ENCODE assay signal across 26 cellular contexts in the genomic region with DNA sequence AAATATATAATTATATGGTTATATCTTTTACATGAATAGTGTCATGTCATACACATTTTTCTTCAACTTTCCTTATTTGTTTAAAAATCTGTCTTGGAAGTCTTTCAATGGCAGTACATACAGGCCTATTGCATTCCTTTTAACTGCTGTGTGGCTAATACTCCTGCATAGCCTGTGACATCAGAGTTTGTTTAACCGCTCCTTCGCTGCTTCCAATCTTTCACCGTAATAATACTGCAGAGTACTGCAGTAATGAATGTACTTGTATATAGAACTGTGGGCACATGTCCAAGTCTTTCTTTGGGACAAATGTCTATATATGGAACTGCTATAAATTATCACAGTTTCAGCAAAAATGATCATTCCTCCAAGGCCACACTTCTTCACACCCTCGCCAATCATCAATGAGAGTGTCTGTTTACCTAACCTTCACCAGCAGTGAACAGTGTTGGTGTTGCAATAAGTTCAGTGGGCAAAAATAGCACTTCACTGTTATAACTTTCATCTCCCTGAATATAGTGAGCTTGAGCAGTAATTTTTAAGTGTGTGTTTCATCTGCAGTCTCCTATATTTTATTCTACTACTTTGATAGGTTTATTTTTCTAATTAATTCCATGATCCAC.
"Had no signal": no experiment of that assay in that cellular context is flagged by ENCODE, and none has a peak within 500 bp of the region (broad histone marks: within the 10 kb centered on the region; RNA-seq: fewer than 3 reads in every experiment).

No MANE protein-coding gene starts in this region.

- H3K27me3 Mint-ChIP-seq: type B pancreatic cell had no signal

- DNase-seq: activated CD4-positive, alpha-beta T cell treated with anti-CD3 and anti-CD28 coated beads, Interleukin-2, amount 50 U/mL, for 4 hours; activated CD8-positive, alpha-beta memory T cell treated with anti-CD3 and anti-CD28 coated beads, Interleukin-2, amount 50 U/mL, for 48 hours; activated naive CD4-positive, alpha-beta T cell treated with Interleukin-2 at 50 U/mL for 16 hours; activated naive CD8-positive, alpha-beta T cell treated with anti-CD3 and anti-CD28 coated beads for 36 hours; activated T-cell treated with anti-CD3 and anti-CD28 coated beads, Interleukin-2, amount 50 U/mL, for 4 hours; colonic mucosa; esophagus squamous epithelium; head of caudate nucleus; left ventricle myocardium inferior; mammary epithelial cell; midbrain; natural killer cell; sigmoid colon; stimulated activated CD4-positive, alpha-beta T cell treated with anti-CD3 and anti-CD28 coated beads, Interleukin-15, amount 100 ng/mL, for 24 hours; stimulated activated CD8-positive, alpha-beta memory T cell treated with anti-CD3 and anti-CD28 coated beads, Interleukin-4, amount 100 ng/mL, for 48 hours; stimulated activated naive B cell treated with anti-CD40 and anti-IgM and Interleukin-4, amounts not matched to agents 10 μg/mL and 1 μg/mL and 100 μg/mL, for 72 hours; T-helper 1 cell; T-helper 9 cell; testis had no signal

- FAIRE-seq: astrocyte had no signal

- H3K4me1 ChIP-seq: breast epithelium, colonic mucosa, gastroesophageal sphincter, left ventricle myocardium inferior, sigmoid colon, testis had no signal

- H3K36me3 ChIP-seq: breast epithelium, colonic mucosa, esophagus squamous epithelium, gastroesophageal sphincter, left ventricle myocardium inferior, sigmoid colon had no signal

- H3K27me3 ChIP-seq: breast epithelium, colonic mucosa, esophagus squamous epithelium, gastroesophageal sphincter, sigmoid colon, testis had no signal

- H3K4me3 ChIP-seq: breast epithelium, colonic mucosa, esophagus squamous epithelium, gastroesophageal sphincter, left ventricle myocardium inferior, sigmoid colon, smooth muscle cell, testis had no signal

- H3K27ac Mint-ChIP-seq: activated naive CD8-positive, alpha-beta T cell treated with anti-CD3 and anti-CD28 coated beads for 36 hours; natural killer cell; stimulated activated naive B cell treated with anti-CD40 and anti-IgM and Interleukin-4, amounts not matched to agents 10 μg/mL and 1 μg/mL and 100 μg/mL, for 72 hours; type B pancreatic cell; WTC11 had no signal

- H3K4me3 Mint-ChIP-seq: activated naive CD8-positive, alpha-beta T cell treated with anti-CD3 and anti-CD28 coated beads for 36 hours; activated T-cell treated with anti-CD3 and anti-CD28 coated beads, Interleukin-2, amount 50 U/mL, for 4 hours; central memory CD8-positive, alpha-beta T cell; natural killer cell; stimulated activated naive B cell treated with anti-CD40 and anti-IgM and Interleukin-4, amounts not matched to agents 10 μg/mL and 1 μg/mL and 100 μg/mL, for 72 hours; type B pancreatic cell; WTC11 had no signal

- H3K36me3 Mint-ChIP-seq: activated naive CD8-positive, alpha-beta T cell treated with anti-CD3 and anti-CD28 coated beads for 36 hours; natural killer cell; type B pancreatic cell had no signal

- H3K4me1 Mint-ChIP-seq: activated naive CD8-positive, alpha-beta T cell treated with anti-CD3 and anti-CD28 coated beads for 36 hours; central memory CD8-positive, alpha-beta T cell; stimulated activated naive B cell treated with anti-CD40 and anti-IgM and Interleukin-4, amounts not matched to agents 10 μg/mL and 1 μg/mL and 100 μg/mL, for 72 hours; WTC11 had no signal

- H3K9me3 ChIP-seq: breast epithelium, colonic mucosa, esophagus squamous epithelium, gastroesophageal sphincter, left ventricle myocardium inferior, sigmoid colon, testis had no signal

- H3K27ac ChIP-seq: breast epithelium, colonic mucosa, esophagus squamous epithelium, gastroesophageal sphincter, left ventricle myocardium inferior, sigmoid colon, testis had no signal
